In the genomic region with DNA sequence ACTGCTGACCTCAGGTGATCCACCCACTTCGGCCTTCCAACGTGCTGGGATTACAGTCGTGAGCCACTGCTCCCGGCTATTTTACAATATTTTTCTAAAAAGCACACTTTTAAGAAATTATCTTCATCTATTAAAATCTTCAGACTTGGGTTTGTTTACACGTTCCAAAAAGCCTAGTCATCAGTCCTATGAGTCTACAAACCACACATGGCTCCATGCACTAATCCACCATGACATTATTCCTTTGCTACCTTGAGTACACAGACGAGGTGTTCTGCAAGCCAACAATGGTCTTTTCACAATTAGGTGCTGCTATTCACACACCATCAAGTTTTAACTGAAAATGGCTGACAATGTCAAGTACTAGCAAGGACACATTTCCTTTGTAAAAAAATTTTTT, we compare ENCODE assay signal across 1 cellular context.
TF ChIP-seq lines count a peak whose summit lies in the region.

No MANE protein-coding gene starts in this region.

TF ChIP-seq in IMR-90, 13 proteins besides CTCF, POLR2A, EP300 and RAD21:
- TF ChIP-seq, protein P1, sequence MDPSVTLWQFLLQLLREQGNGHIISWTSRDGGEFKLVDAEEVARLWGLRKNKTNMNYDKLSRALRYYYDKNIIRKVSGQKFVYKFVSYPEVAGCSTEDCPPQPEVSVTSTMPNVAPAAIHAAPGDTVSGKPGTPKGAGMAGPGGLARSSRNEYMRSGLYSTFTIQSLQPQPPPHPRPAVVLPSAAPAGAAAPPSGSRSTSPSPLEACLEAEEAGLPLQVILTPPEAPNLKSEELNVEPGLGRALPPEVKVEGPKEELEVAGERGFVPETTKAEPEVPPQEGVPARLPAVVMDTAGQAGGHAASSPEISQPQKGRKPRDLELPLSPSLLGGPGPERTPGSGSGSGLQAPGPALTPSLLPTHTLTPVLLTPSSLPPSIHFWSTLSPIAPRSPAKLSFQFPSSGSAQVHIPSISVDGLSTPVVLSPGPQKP (IDR thresholded peaks at IDR 0.05; ENCODE audit: borderline replicate concordance, low read depth, low read length), result no peak
- TF ChIP-seq RFX5 (IDR thresholded peaks at IDR 0.05; ENCODE audit: low read depth, low read length) (no peak), NFE2L2 (IDR thresholded peaks at IDR 0.05; ENCODE audit: low read depth, low read length) (no peak)
